11 cellular contexts compared by ENCODE assay signal in genomic region chr3:196316781-196317398, GRCh38. TPM values are rescaled to one million over a fixed set of nuclear protein-coding genes. Genes with fewer than 3 reads are reported as not detected.
DNase-seq lines count a peak whose midpoint lies in the region; ATAC-seq and TF ChIP-seq lines count a peak whose summit lies in the region.
"Not testable (repeated sequence)": the region's sequence is repeated elsewhere in the genome, so short reads cannot be mapped to it uniquely, and the experiment has no call there.
"Had no signal": no experiment of that assay in that cellular context is flagged by ENCODE, and none has a peak within 500 bp of the region (broad histone marks: within the 10 kb centered on the region; RNA-seq: fewer than 3 reads in every experiment).

No MANE protein-coding gene starts in this region.

- not testable (repeated sequence) for H3K4me1 ChIP-seq in GM23248 (ENCODE audit: insufficient read depth); muscle layer of duodenum (ENCODE audit: control insufficient read depth in 1 of 2, insufficient read depth in 2 of 2, low read length in 2 of 2)
- H3K4me1 ChIP-seq in mammary epithelial cell (ENCODE audit: insufficient read depth, low read length) = peaks cover 28% of the 10 kb centered on the region

- not testable (repeated sequence) for H3K36me3 Mint-ChIP-seq in activated T-cell treated with anti-CD3 and anti-CD28 coated beads, Interleukin-2, amount 50 U/mL, for 72 hours (ENCODE audit: insufficient read depth in 2 of 2)

- TF ChIP-seq CTCF in AG04450 (IDR thresholded peaks at IDR 0.05; ENCODE audit: low read depth, low read length); mammary epithelial cell (conservative IDR thresholded peaks at IDR 0.05 in 1 of 2, IDR thresholded peaks at IDR 0.05 in 1 of 2; ENCODE audit: extremely low read depth in 1 of 2, insufficient read depth in 1 of 2, low read depth in 1 of 2, low read length in 2 of 2); fibroblast of villous mesenchyme (IDR thresholded peaks at IDR 0.05; ENCODE audit: insufficient read depth, low read depth, low read length): not testable (repeated sequence)

- not testable (repeated sequence) for DNase-seq in AG04450 (ENCODE audit: low read depth, low spot score); GM23248; activated T-cell treated with anti-CD3 and anti-CD28 coated beads, Interleukin-2, amount 50 U/mL, for 72 hours; mammary epithelial cell
- DNase-seq in RPMI7951 (ENCODE audit: low read depth) (peak; percentile 18), fibroblast of villous mesenchyme (ENCODE audit: low read depth) (peak; percentile 12)

- H3K27ac ChIP-seq in AG04450 (ENCODE audit: low read depth, low read length); muscle layer of duodenum (ENCODE audit: low read length): not testable (repeated sequence)
- H3K27ac ChIP-seq in GM23248 (peak overlapping the region; percentile 89; the same call in 1 of the 2 replicates), mammary epithelial cell (ENCODE audit: insufficient read depth, low read depth, low read length) (peak overlapping the region; percentile 79), skin epidermis (peak overlapping the region in 14 of 21 experiments; percentile 8 to 98 (median 90))

- H3K4me3 ChIP-seq in AG04450 (ENCODE audit: low read depth, low read length) (peak overlapping the region; percentile 36; the same call in 1 of the 2 replicates), GM23248 (peak overlapping the region; percentile 86), mammary epithelial cell (replicated peaks in 1 of 3; ENCODE audit: insufficient read depth in 1 of 3, low read depth in 2 of 3, low read length in 3 of 3) (peak overlapping the region; percentile 63 to 99 (median 87)), fibroblast of villous mesenchyme (ENCODE audit: low read depth, low read length) (peak overlapping the region; percentile 12), muscle layer of duodenum (ENCODE audit: low read depth in 1 of 2, low read length in 2 of 2) (peak overlapping the region; percentile 70 to 88), skin epidermis (peak overlapping the region in 3 of 7 experiments; percentile 83 to 93 (median 86))

- H4K20me1 ChIP-seq in GM23248 (ENCODE audit: insufficient read depth); mammary epithelial cell (ENCODE audit: insufficient read depth, low read length): not testable (repeated sequence)

- in situ Hi-C loops in GM23248 (cut with MboI); mammary epithelial cell (cut with MboI; ENCODE audit: low sequenced_read_pairs in 2 of 2): not testable (repeated sequence)

- not testable (repeated sequence) for H3K9me2 ChIP-seq in GM23248 (ENCODE audit: insufficient read depth)

- intact Hi-C loops in mammary epithelial cell (cut with micrococcal nuclease) = loop anchor here (10.0 kb wide), 1 partner anchor 62 kb away; no protein-coding TSS in a partner anchor

- H3K4me3 Mint-ChIP-seq in activated T-cell treated with anti-CD3 and anti-CD28 coated beads, Interleukin-2, amount 50 U/mL, for 72 hours = peak overlapping the region; percentile 68 to 81

- not testable (repeated sequence) for H3F3A ChIP-seq in GM23248 (ENCODE audit: insufficient read depth)

- peak overlapping the region; percentile 96 for H2AFZ ChIP-seq in GM23248
- not testable (repeated sequence) for H2AFZ ChIP-seq in mammary epithelial cell (ENCODE audit: low read depth, low read length)

- POLR2A ChIA-PET in AG04450 (lab: Yijun Ruan, JAX) = interaction anchor here (0.6 to 0.7 kb wide), 3 partner anchors 25 to 240 kb away, joined by 3 to 9 read pairs (median 4); partner anchors contain the start of gene UBXN7

- H3K27ac Mint-ChIP-seq in activated T-cell treated with anti-CD3 and anti-CD28 coated beads, Interleukin-2, amount 50 U/mL, for 72 hours = peak overlapping the region; percentile 89

- H3K79me2 ChIP-seq in GM23248 (ENCODE audit: insufficient read depth) = not testable (repeated sequence)
- peaks cover 20% of the 10 kb centered on the region for H3K79me2 ChIP-seq in mammary epithelial cell (ENCODE audit: insufficient read depth, low read length)

- CTCF ChIA-PET in AG04450 (lab: Charles Lee) = interaction anchor here (0.7 kb wide), 1 partner anchor 498 kb away, joined by 3 read pairs; no protein-coding TSS in a partner anchor
- CTCF ChIA-PET in mammary epithelial cell (lab: Charles Lee; ENCODE audit: low non-redundant PET) = not testable (repeated sequence)

- H3K9ac ChIP-seq in GM23248 = peak overlapping the region; percentile 92
- not testable (repeated sequence) for H3K9ac ChIP-seq in mammary epithelial cell (ENCODE audit: insufficient read depth, low read length)

- not testable (repeated sequence) for BruUV-seq in mammary epithelial cell (replicated peaks; lab: Mats Ljungman, UMichigan)

- not testable (repeated sequence) for H3K4me1 Mint-ChIP-seq in activated T-cell treated with anti-CD3 and anti-CD28 coated beads, Interleukin-2, amount 50 U/mL, for 72 hours (ENCODE audit: low read depth)

- H3K36me3 ChIP-seq in GM23248 (ENCODE audit: low read depth); mammary epithelial cell (ENCODE audit: insufficient read depth, low read length); muscle layer of duodenum (ENCODE audit: control insufficient read depth in 1 of 2, insufficient read depth in 2 of 2, low read length in 2 of 2): not testable (repeated sequence)

- not testable (repeated sequence) for H3K27me3 ChIP-seq in AG04450 (ENCODE audit: control insufficient read depth, insufficient read depth, low read length); GM23248 (replicated peaks; ENCODE audit: insufficient read depth); mammary epithelial cell (ENCODE audit: insufficient read depth, low read length); muscle layer of duodenum (ENCODE audit: low read depth, low read length)

- dilution Hi-C loops in mammary epithelial cell (cut with HindIII; ENCODE audit: low sequenced_read_pairs) = not testable (repeated sequence)

- ATAC-seq in activated T-cell treated with anti-CD3 and anti-CD28 coated beads, Interleukin-2, amount 50 U/mL, for 72 hours (replicated peaks in 1 of 2) = not testable (repeated sequence)

- H3K27me3 Mint-ChIP-seq in activated T-cell treated with anti-CD3 and anti-CD28 coated beads, Interleukin-2, amount 50 U/mL, for 72 hours (ENCODE audit: low read depth) = not testable (repeated sequence)

- not testable (repeated sequence) for H3K9me3 Mint-ChIP-seq in activated T-cell treated with anti-CD3 and anti-CD28 coated beads, Interleukin-2, amount 50 U/mL, for 72 hours

- 47 to 91% methylated on average over 1 to 5 of the region's 5 CpGs for WGBS in GM23248 (ENCODE audit: low coverage in 1 of 2, low lambda C conversion rate in 2 of 2, missing lambda C conversion rate in 2 of 2), 2 experiments
- WGBS in mammary epithelial cell (ENCODE audit: low coverage, missing lambda C conversion rate) = 85% methylated on average over 2 of the region's 5 CpGs

- H3K9me3 ChIP-seq in AG04450 (ENCODE audit: control insufficient read depth, insufficient read depth, low read length); GM23248 (ENCODE audit: low read depth); mammary epithelial cell (replicated peaks; ENCODE audit: insufficient read depth, low read length); muscle layer of duodenum (ENCODE audit: control insufficient read depth in 1 of 2, low read length in 2 of 2): not testable (repeated sequence)

- peak overlapping the region; percentile 80 for H3K4me2 ChIP-seq in GM23248 (ENCODE audit: unreplicated experiment)
- H3K4me2 ChIP-seq in mammary epithelial cell (ENCODE audit: insufficient read depth, low read depth, low read length) = peak overlapping the region; percentile 40

RNA-seq across cellular contexts. Expression of gene DYNLT2B, which starts 1.1 kb away (rescaled TPM):
- polyA plus RNA-seq in AG04450 (2011; rRNA removed) (7.9 and 9.8 TPM in 2 replicates), GM23248 (2016; fragmentation: Nextera tagmentation; extraction: Ambion mirVana) (39.7 and 42.4 TPM in 2 replicates), mammary epithelial cell (18.4 TPM)
- 1.5 and 1.6 TPM in 2 replicates for polyA minus RNA-seq in AG04450 (2011; rRNA and poly(A)+ RNA removed)
- total RNA-seq in GM23248 (2014; rRNA removed; shearing (Covaris generic)) = 9.6 and 47.8 TPM in 2 replicates
- total RNA-seq in RPMI7951 (2014; rRNA removed; shearing (Covaris generic)) = 34.6 and 37.2 TPM in 2 replicates
- total RNA-seq in activated T-cell treated with anti-CD3 and anti-CD28 coated beads, Interleukin-2, amount 50 U/mL, for 72 hours = 10 to 100 TPM; 18.9 to 20.4 TPM
- total RNA-seq in mammary epithelial cell (10 to 100 TPM; 10.3 to 17.3 TPM), fibroblast of villous mesenchyme (6.9 and 7.1 TPM in 2 replicates)
- 7.5 TPM for polyA minus RNA-seq in mammary epithelial cell

RNA-seq across cellular contexts. Expression of gene TM4SF19, which starts 21.3 kb away (rescaled TPM):
- polyA plus RNA-seq in AG04450 (2011; rRNA removed) = not detected in 2 replicates
- not detected in 2 replicates for polyA minus RNA-seq in AG04450 (2011; rRNA and poly(A)+ RNA removed)
- total RNA-seq in GM23248 (2014; rRNA removed; shearing (Covaris generic)) = not detected in 2 replicates
- polyA plus RNA-seq in GM23248 (2016; fragmentation: Nextera tagmentation; extraction: Ambion mirVana) = not detected in 2 replicates
- total RNA-seq in RPMI7951 (2014; rRNA removed; shearing (Covaris generic)) = 3.9 and 4.6 TPM in 2 replicates
- not detected for total RNA-seq in activated T-cell treated with anti-CD3 and anti-CD28 coated beads, Interleukin-2, amount 50 U/mL, for 72 hours
- not detected for total RNA-seq in mammary epithelial cell
- polyA plus RNA-seq in mammary epithelial cell = 2.2 TPM
- polyA minus RNA-seq in mammary epithelial cell = 5.2 TPM
- 0.43 and 0.97 TPM in 2 replicates for total RNA-seq in fibroblast of villous mesenchyme
- total RNA-seq: cerebellum, frontal cortex, temporal lobe had no signal

RNA-seq across cellular contexts. Expression of gene PCYT1A, which starts 29.4 kb away (rescaled TPM):
- polyA plus RNA-seq in AG04450 (2011; rRNA removed) (71.4 and 76.6 TPM in 2 replicates), GM23248 (2016; fragmentation: Nextera tagmentation; extraction: Ambion mirVana) (37.2 and 38.3 TPM in 2 replicates), mammary epithelial cell (71.1 TPM)
- 144 and 234 TPM in 2 replicates for polyA minus RNA-seq in AG04450 (2011; rRNA and poly(A)+ RNA removed)
- total RNA-seq in GM23248 (2014; rRNA removed; shearing (Covaris generic)) = 96.3 and 116 TPM in 2 replicates
- total RNA-seq in RPMI7951 (2014; rRNA removed; shearing (Covaris generic)) = 64.6 and 81.6 TPM in 2 replicates
- 10 to 100 TPM; 52.0 to 56.9 TPM for total RNA-seq in activated T-cell treated with anti-CD3 and anti-CD28 coated beads, Interleukin-2, amount 50 U/mL, for 72 hours
- total RNA-seq in mammary epithelial cell (100 to 1,000 TPM; 103 to 175 TPM), fibroblast of villous mesenchyme (76.3 and 110 TPM in 2 replicates)
- 390 TPM for polyA minus RNA-seq in mammary epithelial cell
